10 cellular contexts compared by ENCODE assay signal in the genomic region with DNA sequence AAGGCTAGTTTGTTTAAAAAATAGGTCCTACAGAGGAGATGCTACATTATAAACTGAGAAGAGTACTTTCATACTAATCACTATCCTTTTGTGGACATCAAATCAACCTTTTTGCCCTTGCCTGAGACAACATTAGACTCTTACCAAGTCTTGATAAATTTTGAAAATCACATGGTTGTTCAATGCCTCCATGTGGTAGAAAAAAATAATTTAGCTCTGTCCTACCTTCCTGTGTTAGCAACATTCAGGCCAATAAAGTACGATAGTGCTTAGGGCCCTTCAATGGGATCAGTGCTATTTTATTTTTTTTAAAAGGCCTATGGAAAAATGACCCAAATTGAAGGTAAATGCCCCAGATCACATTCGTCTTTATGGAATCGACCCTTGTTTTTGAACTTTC. TPM values are rescaled to one million over a fixed set of nuclear protein-coding genes. Genes with fewer than 3 reads are reported as not detected.
DNase-seq lines count a peak whose midpoint lies in the region; FAIRE-seq and TF ChIP-seq lines count a peak whose summit lies in the region.
"Had no signal": no experiment of that assay in that cellular context is flagged by ENCODE, and none has a peak within 500 bp of the region (broad histone marks: within the 10 kb centered on the region; RNA-seq: fewer than 3 reads in every experiment).

No MANE protein-coding gene starts in this region.

- POLR2A ChIA-PET in AG04449 (lab: Yijun Ruan, JAX), result no interaction called here

- H3K36me3 Mint-ChIP-seq in activated naive CD4-positive, alpha-beta T cell treated with anti-CD3 and anti-CD28 coated beads for 36 hours (ENCODE audit: low read depth), result no peaks in the 10 kb centered on the region

- intact Hi-C loops in kidney (cut with DNase I), result no loop called here
- intact Hi-C loops in activated naive CD4-positive, alpha-beta T cell treated with anti-CD3 and anti-CD28 coated beads for 36 hours (cut with micrococcal nuclease), result loop anchor here (5.0 to 10.0 kb wide), 2 partner anchors 618 to 884 kb away; no protein-coding TSS in a partner anchor

- H3K27ac Mint-ChIP-seq in activated naive CD4-positive, alpha-beta T cell treated with anti-CD3 and anti-CD28 coated beads for 36 hours, result no peak overlapping the region

- no peaks in the 10 kb centered on the region for H3K4me1 ChIP-seq in kidney (ENCODE audit: control insufficient read depth in 1 of 2, insufficient read depth in 1 of 2, low read depth in 1 of 2, low read length in 2 of 2)

- peaks cover 7% of the 10 kb centered on the region for H3K27me3 Mint-ChIP-seq in activated naive CD4-positive, alpha-beta T cell treated with anti-CD3 and anti-CD28 coated beads for 36 hours (ENCODE audit: low read depth)

- H3K27ac ChIP-seq in kidney (ENCODE audit: low read depth in 2 of 2, low read length in 2 of 2), result no peak overlapping the region

- H3K4me3 ChIP-seq in AG04449 (ENCODE audit: low read depth, low read length), result no peak overlapping the region
- H3K4me3 ChIP-seq in kidney (ENCODE audit: low read length in 2 of 2), result no peak overlapping the region

- CTCF ChIA-PET in AG04449 (lab: Yijun Ruan, JAX), result no interaction called here
- CTCF ChIA-PET in activated naive CD4-positive, alpha-beta T cell treated with anti-CD3 and anti-CD28 coated beads for 36 hours (lab: Charles Lee), result no interaction called here

- DNase-seq in AG04449 (ENCODE audit: low read depth, low spot score), result no peak
- peak; percentile 19 for DNase-seq in HCEC 1CT
- peak; percentile 14 for DNase-seq in amniotic epithelial cell (ENCODE audit: low read depth)
- no peak for DNase-seq in kidney
- DNase-seq in NCI-H82 (lab: John Stamatoyannopoulos, UW), result no peak
- DNase-seq in 8988T, result no peak
- no peak for DNase-seq in D341Med (ENCODE audit: low spot score)
- DNase-seq in activated naive CD4-positive, alpha-beta T cell treated with anti-CD3 and anti-CD28 coated beads for 36 hours, result no peak
- DNase-seq: CD8-positive, alpha-beta memory T cell; NCI-H1694 had no signal

- peaks cover 18% of the 10 kb centered on the region for H3K4me1 Mint-ChIP-seq in activated naive CD4-positive, alpha-beta T cell treated with anti-CD3 and anti-CD28 coated beads for 36 hours (ENCODE audit: low read depth)

- H3K4me3 Mint-ChIP-seq in activated naive CD4-positive, alpha-beta T cell treated with anti-CD3 and anti-CD28 coated beads for 36 hours, result no peak overlapping the region
- H3K4me3 Mint-ChIP-seq: CD8-positive, alpha-beta memory T cell had no signal

- H3K36me3 ChIP-seq in kidney (ENCODE audit: control insufficient read depth in 1 of 2, insufficient read depth in 2 of 2, low read length in 2 of 2), result no peaks in the 10 kb centered on the region

- no peaks in the 10 kb centered on the region for H3K9me3 ChIP-seq in kidney (ENCODE audit: control insufficient read depth in 1 of 2, low read length in 2 of 2)

- peak; percentile 12 for TF ChIP-seq CTCF in AG04449 (IDR thresholded peaks at IDR 0.05; ENCODE audit: insufficient read depth, low read length, missing control alignments)
- TF ChIP-seq CTCF in kidney (IDR thresholded peaks at IDR 0.05; ENCODE audit: borderline replicate concordance, extremely low read depth, insufficient read depth), result peak; percentile 1

- H3K9ac ChIP-seq in kidney (ENCODE audit: low read length in 2 of 2), result no peak overlapping the region

- H3K9me3 Mint-ChIP-seq in activated naive CD4-positive, alpha-beta T cell treated with anti-CD3 and anti-CD28 coated beads for 36 hours, result no peaks in the 10 kb centered on the region
- H3K9me3 Mint-ChIP-seq: CD8-positive, alpha-beta memory T cell had no signal

- peak; percentile 39 for FAIRE-seq in kidney (lab: Jason Lieb, UNC)

RNA-seq across cellular contexts. Expression of gene UBE2E1, which starts 5.0 kb away (rescaled TPM):
- 83.2 TPM for total RNA-seq in kidney
- 69.1 TPM for polyA plus RNA-seq in kidney (ENCODE audit: insufficient read depth, low read depth, low replicate concordance)
- 10 to 100 TPM; 66.0 to 66.6 TPM for total RNA-seq in activated naive CD4-positive, alpha-beta T cell treated with anti-CD3 and anti-CD28 coated beads for 36 hours

Comparison
In these comparisons a context has a peak if more than half of its experiments do, and no peak if none do; other contexts are left out.
1. DNase-seq: peak in HCEC 1CT (single experiment) and amniotic epithelial cell (single experiment); none in AG04449 (single experiment), kidney (single experiment), NCI-H82 (single experiment), 8988T (single experiment), D341Med (single experiment) and activated naive CD4-positive, alpha-beta T cell treated with anti-CD3 and anti-CD28 coated beads for 36 hours (single experiment).